In genomic region chr2:189581354-189582139, GRCh38 we compare ENCODE assay signal across 8 cellular contexts. TPM values are rescaled to one million over a fixed set of nuclear protein-coding genes. Genes with fewer than 3 reads are reported as not detected.
DNase-seq lines count a peak whose midpoint lies in the region; ATAC-seq and TF ChIP-seq lines count a peak whose summit lies in the region.

No MANE protein-coding gene starts in this region.

- CTCF ChIA-PET in BJ (lab: Yijun Ruan, JAX): no interaction called here
- CTCF ChIA-PET in activated CD4-positive, alpha-beta memory T cell treated with anti-CD3 and anti-CD28 coated beads, Interleukin-2, amount 10 ng/mL, durations not matched to agents 7 days and 5 days (lab: Charles Lee): interaction anchor here (0.9 to 2.0 kb wide), 6 partner anchors 10 to 119 kb away, joined by 3 to 7 read pairs (median 4); no protein-coding TSS in a partner anchor

- DNase-seq in BJ (ENCODE audit: low read depth): no peak
- DNase-seq in HAP-1 (ENCODE audit: low spot score in 2 of 2): no peak
- DNase-seq in activated CD4-positive, alpha-beta memory T cell treated with anti-CD3 and anti-CD28 coated beads, Interleukin-2, amount 10 ng/mL, durations not matched to agents 7 days and 5 days: no peak
- peak; percentile 2 for DNase-seq in germinal center (ENCODE audit: low spot score)
- DNase-seq in osteocyte (ENCODE audit: extremely low spot score, unreplicated experiment): no peak
- no peak for DNase-seq in GOT3 (lab: John Stamatoyannopoulos, UW)
- DNase-seq in MV-4-11 (lab: John Stamatoyannopoulos, UW): no peak

- H3K9me3 Mint-ChIP-seq in activated CD4-positive, alpha-beta memory T cell treated with anti-CD3 and anti-CD28 coated beads, Interleukin-2, amount 10 ng/mL, durations not matched to agents 7 days and 5 days: no peaks in the 10 kb centered on the region
- H3K9me3 Mint-ChIP-seq in osteocyte (ENCODE audit: unreplicated experiment): no peaks in the 10 kb centered on the region

- H3K4me1 Mint-ChIP-seq in activated CD4-positive, alpha-beta memory T cell treated with anti-CD3 and anti-CD28 coated beads, Interleukin-2, amount 10 ng/mL, durations not matched to agents 7 days and 5 days: peaks cover 25% of the 10 kb centered on the region
- peaks cover 21% of the 10 kb centered on the region for H3K4me1 Mint-ChIP-seq in osteocyte (ENCODE audit: unreplicated experiment)

- H3K27ac Mint-ChIP-seq in activated CD4-positive, alpha-beta memory T cell treated with anti-CD3 and anti-CD28 coated beads, Interleukin-2, amount 10 ng/mL, durations not matched to agents 7 days and 5 days: no peak overlapping the region
- no peak overlapping the region for H3K27ac Mint-ChIP-seq in osteocyte (ENCODE audit: unreplicated experiment)

- POLR2A ChIA-PET in BJ (lab: Charles Lee): interaction anchor here (0.5 kb wide), 1 partner anchor 10 kb away, joined by 4 read pairs; no protein-coding TSS in a partner anchor
- POLR2A ChIA-PET in activated CD4-positive, alpha-beta memory T cell treated with anti-CD3 and anti-CD28 coated beads, Interleukin-2, amount 10 ng/mL, durations not matched to agents 7 days and 5 days (lab: Charles Lee): interaction anchor here (0.9 to 1.8 kb wide), 4 partner anchors 13 to 141 kb away, joined by 3 to 12 read pairs (median 6); partner anchors contain the start of gene WDR75

- in situ Hi-C loops in HAP-1 (cut with MboI; ENCODE audit: low sequenced_read_pairs): no loop called here

- H3K36me3 ChIP-seq in BJ (ENCODE audit: control insufficient read depth, insufficient read depth, low read length) (no peaks in the 10 kb centered on the region), HAP-1 (replicated peaks) (no peaks in the 10 kb centered on the region)

- no peaks in the 10 kb centered on the region for H3K36me3 Mint-ChIP-seq in activated CD4-positive, alpha-beta memory T cell treated with anti-CD3 and anti-CD28 coated beads, Interleukin-2, amount 10 ng/mL, durations not matched to agents 7 days and 5 days (ENCODE audit: low read depth)
- peaks cover 2% of the 10 kb centered on the region for H3K36me3 Mint-ChIP-seq in osteocyte (ENCODE audit: unreplicated experiment)

- no peak for ATAC-seq in HG03571 (IDR thresholded peaks at IDR 0.05; ENCODE audit: unreplicated experiment)

- H3K4me3 ChIP-seq in BJ (ENCODE audit: low read depth, low read length): peak overlapping the region; percentile 48
- peak overlapping the region; percentile 30 for H3K4me3 ChIP-seq in HAP-1

- H3K4me1 ChIP-seq in HAP-1: peaks cover 2% of the 10 kb centered on the region; the same call in 1 of the 2 replicates

- H3K9me3 ChIP-seq in HAP-1: no peaks in the 10 kb centered on the region

- H3K27me3 ChIP-seq in BJ (ENCODE audit: control insufficient read depth, insufficient read depth, low read length) (peaks cover 17% of the 10 kb centered on the region), HAP-1 (ENCODE audit: low read depth) (no peaks in the 10 kb centered on the region)

- H3K27me3 Mint-ChIP-seq in activated CD4-positive, alpha-beta memory T cell treated with anti-CD3 and anti-CD28 coated beads, Interleukin-2, amount 10 ng/mL, durations not matched to agents 7 days and 5 days: peaks cover 37% of the 10 kb centered on the region
- peaks cover 28% of the 10 kb centered on the region for H3K27me3 Mint-ChIP-seq in osteocyte (ENCODE audit: unreplicated experiment)

- TF ChIP-seq CTCF in BJ (IDR thresholded peaks at IDR 0.05; ENCODE audit: insufficient read depth, low read depth, low read length) (no peak), osteocyte (IDR thresholded peaks at IDR 0.05) (no peak)

- peak overlapping the region; percentile 64 for H3K4me3 Mint-ChIP-seq in activated CD4-positive, alpha-beta memory T cell treated with anti-CD3 and anti-CD28 coated beads, Interleukin-2, amount 10 ng/mL, durations not matched to agents 7 days and 5 days
- H3K4me3 Mint-ChIP-seq in osteocyte (ENCODE audit: unreplicated experiment): peak overlapping the region; percentile 75

RNA-seq across cellular contexts. Expression of gene SLC40A1, which starts 1.0 kb away (rescaled TPM):
- polyA plus RNA-seq in BJ (2011; rRNA removed): 0.47 and 0.83 TPM in 2 replicates
- polyA minus RNA-seq in BJ (2011; rRNA and poly(A)+ RNA removed): 1.5 and 1.7 TPM in 2 replicates
- total RNA-seq in activated CD4-positive, alpha-beta memory T cell treated with anti-CD3 and anti-CD28 coated beads, Interleukin-2, amount 10 ng/mL, durations not matched to agents 7 days and 5 days: 1 to 10 TPM; 4.4 to 6.0 TPM
- 10.8 and 11.4 TPM in 2 replicates for total RNA-seq in osteocyte
